ENCODE assay signal across 9 cellular contexts in genomic region chr17:143785-144281, GRCh38. TPM values are rescaled to one million over a fixed set of nuclear protein-coding genes. Genes with fewer than 3 reads are reported as not detected.
DNase-seq lines count a peak whose midpoint lies in the region; ATAC-seq lines count a peak whose summit lies in the region.
"Had no signal": no experiment of that assay in that cellular context is flagged by ENCODE, and none has a peak within 500 bp of the region (broad histone marks: within the 10 kb centered on the region; RNA-seq: fewer than 3 reads in every experiment).

No MANE protein-coding gene starts in this region.

- peak; percentile 61 for ATAC-seq in HG02642 (IDR thresholded peaks at IDR 0.05; ENCODE audit: poor library complexity, unreplicated experiment)
- no peak for ATAC-seq in GM18870 (IDR thresholded peaks at IDR 0.05; ENCODE audit: unreplicated experiment)

- DNase-seq in COLO829 (ENCODE audit: low spot score) (peak; percentile 65), NCI-H82 treated with DMSO at 0.1 percent for 48 hours (lab: John Stamatoyannopoulos, UW; ENCODE audit: unreplicated experiment) (peak; percentile 53), mesenteric fat pad (ENCODE audit: low spot score) (peak; percentile 96)
- DNase-seq in activated CD8-positive, alpha-beta memory T cell treated with anti-CD3 and anti-CD28 coated beads for 24 hours: peak; percentile 97
- DNase-seq in effector CD8-positive, alpha-beta T cell (lab: John Stamatoyannopoulos, UW): peak; percentile 75
- DNase-seq in stimulated activated CD8-positive, alpha-beta memory T cell treated with anti-CD3 and anti-CD28 coated beads, Interleukin-15, amount 100 ng/mL, for 24 hours (ENCODE audit: low read depth): peak; percentile 87

RNA-seq across cellular contexts. Expression of gene SCGB1C2, which starts 6.5 kb away (rescaled TPM):
- total RNA-seq in mesenteric fat pad: not detected
- total RNA-seq: T-helper 2 cell treated with Interferon-gamma antibody and Interleukin-4, amounts not matched to agents 100 ng/mL and 5 ng/mL, for 36 hours had no signal

RNA-seq across cellular contexts. Expression of gene DOC2B, which starts 37.6 kb away (rescaled TPM):
- total RNA-seq in mesenteric fat pad: 41.5 TPM
